ENCODE assay signal across 14 cellular contexts in genomic region chr1:32948905-32949304, GRCh38. TPM values are rescaled to one million over a fixed set of nuclear protein-coding genes. Genes with fewer than 3 reads are reported as not detected.
A peak's percentile ranks its signal among the peaks of the same experiment; 100 is the strongest.
DNase-seq lines count a peak whose midpoint lies in the region; ATAC-seq and TF ChIP-seq lines count a peak whose summit lies in the region.
"Had no signal": no experiment of that assay in that cellular context is flagged by ENCODE, and none has a peak within 500 bp of the region (broad histone marks: within the 10 kb centered on the region; RNA-seq: fewer than 3 reads in every experiment).

No MANE protein-coding gene starts in this region.

- H3K27ac Mint-ChIP-seq in effector memory CD8-positive, alpha-beta T cell = no peak overlapping the region
- H3K27ac Mint-ChIP-seq: stimulated activated naive CD8-positive, alpha-beta T cell treated with anti-CD3 and anti-CD28 coated beads, Interleukin-15, Interleukin-2, amounts not matched to agents 100 ng/mL and 50 ng/mL, for 24 hours; T-helper 1 cell treated with Interleukin-12 subunit alpha and Interleukin-12 subunit beta and Interleukin-4 antibody, amounts not matched to agents 30 μg/mL and 1 μg/mL, for 36 hours had no signal

- H3K4me2 ChIP-seq in mesenchymal stem cell (ENCODE audit: low read length, poor library complexity, severe bottlenecking) = no peak overlapping the region

- intact Hi-C loops in upper lobe of right lung (cut with DNase I) = no loop called here

- H2BK12ac ChIP-seq in mesenchymal stem cell (ENCODE audit: low read length in 2 of 2) = no peak overlapping the region

- WGBS in mesenchymal stem cell = 75% methylated on average over 1 of the region's 1 CpG

- no peak overlapping the region for H3K18ac ChIP-seq in mesenchymal stem cell (ENCODE audit: low read depth in 1 of 2, low read length in 2 of 2)

- no peaks in the 10 kb centered on the region for H3K27me3 ChIP-seq in endocrine pancreas (ENCODE audit: control insufficient read depth, insufficient read depth, low read length)
- no peaks in the 10 kb centered on the region for H3K27me3 ChIP-seq in mesenchymal stem cell (ENCODE audit: control insufficient read depth in 1 of 2, insufficient read depth in 1 of 2, low read length in 2 of 2)
- no peaks in the 10 kb centered on the region for H3K27me3 ChIP-seq in upper lobe of right lung

- H3K4me3 ChIP-seq in endocrine pancreas (ENCODE audit: control insufficient read depth, insufficient read depth, low read length) = peak overlapping the region; percentile 47
- H3K4me3 ChIP-seq in mesenchymal stem cell (ENCODE audit: insufficient read depth in 1 of 2, low read depth in 1 of 2, low read length in 2 of 2) = no peak overlapping the region
- no peak overlapping the region for H3K4me3 ChIP-seq in upper lobe of right lung

- H2BK15ac ChIP-seq in mesenchymal stem cell (ENCODE audit: low read depth, poor library complexity, severe bottlenecking) = no peak overlapping the region

- no peak overlapping the region for H2BK5ac ChIP-seq in mesenchymal stem cell (ENCODE audit: low read depth, low read length, poor library complexity, severe bottlenecking)

- peaks cover 18% of the 10 kb centered on the region for H3K4me1 ChIP-seq in endocrine pancreas (ENCODE audit: control insufficient read depth, insufficient read depth, low read length)
- peaks cover 4% of the 10 kb centered on the region for H3K4me1 ChIP-seq in mesenchymal stem cell (ENCODE audit: control insufficient read depth, insufficient read depth, low read depth, low read length)
- H3K4me1 ChIP-seq in upper lobe of right lung = peaks cover 19% of the 10 kb centered on the region
- H3K4me1 ChIP-seq: parathyroid adenoma had no signal

- H3K9me3 Mint-ChIP-seq in effector memory CD8-positive, alpha-beta T cell = no peaks in the 10 kb centered on the region
- H3K9me3 Mint-ChIP-seq: stimulated activated naive CD8-positive, alpha-beta T cell treated with anti-CD3 and anti-CD28 coated beads, Interleukin-15, Interleukin-2, amounts not matched to agents 100 ng/mL and 50 ng/mL, for 24 hours; T-helper 1 cell treated with Interleukin-12 subunit alpha and Interleukin-12 subunit beta and Interleukin-4 antibody, amounts not matched to agents 30 μg/mL and 1 μg/mL, for 36 hours had no signal

- ATAC-seq in upper lobe of right lung = peak; percentile 63
- ATAC-seq in effector memory CD8-positive, alpha-beta T cell (replicated peaks) = no peak
- no peak for ATAC-seq in GM21360 (IDR thresholded peaks at IDR 0.05; ENCODE audit: unreplicated experiment)

- H3K9ac ChIP-seq in endocrine pancreas (ENCODE audit: control insufficient read depth, insufficient read depth, low read length) = no peak overlapping the region
- peak overlapping the region; percentile 35 for H3K9ac ChIP-seq in mesenchymal stem cell (ENCODE audit: low read length)
- H3K9ac ChIP-seq: parathyroid adenoma had no signal

- TF ChIP-seq CTCF in upper lobe of right lung (IDR thresholded peaks at IDR 0.05) = no peak

- H3K14ac ChIP-seq in mesenchymal stem cell (ENCODE audit: low read length in 2 of 2) = no peak overlapping the region

- peaks cover 11% of the 10 kb centered on the region for H3K79me1 ChIP-seq in mesenchymal stem cell (replicated peaks; ENCODE audit: low read length, poor library complexity, severe bottlenecking)

- H2BK120ac ChIP-seq in mesenchymal stem cell (ENCODE audit: low read depth, low read length) = no peak overlapping the region

- DNase-seq in LoVo (ENCODE audit: low spot score) = peak; percentile 87
- DNase-seq in mesenchymal stem cell = no peak
- DNase-seq in upper lobe of right lung = no peak
- DNase-seq in SIG-M5 treated with dmso at 0.1 percent for 504 hours (lab: John Stamatoyannopoulos, UW; ENCODE audit: unreplicated experiment) = no peak
- DNase-seq in effector memory CD8-positive, alpha-beta T cell = no peak
- DNase-seq: activated CD4-positive, alpha-beta T cell treated with anti-CD3 and anti-CD28 coated beads, Interleukin-2, amount 50 U/mL, for 4 hours; activated gamma-delta T cell treated with Interleukin-2 at 50 U/mL for 16 hours; foreskin fibroblast; stimulated activated CD4-positive, alpha-beta T cell treated with anti-CD3 and anti-CD28 coated beads, Interleukin-4, amount 100 ng/mL, for 1 hour had no signal

- H3K27me3 Mint-ChIP-seq in effector memory CD8-positive, alpha-beta T cell = no peaks in the 10 kb centered on the region
- H3K27me3 Mint-ChIP-seq: stimulated activated naive CD8-positive, alpha-beta T cell treated with anti-CD3 and anti-CD28 coated beads, Interleukin-15, Interleukin-2, amounts not matched to agents 100 ng/mL and 50 ng/mL, for 24 hours had no signal

- H3K9me3 ChIP-seq in endocrine pancreas (ENCODE audit: control insufficient read depth, low read length) (no peaks in the 10 kb centered on the region), mesenchymal stem cell (ENCODE audit: control insufficient read depth, low read length) (no peaks in the 10 kb centered on the region), upper lobe of right lung (no peaks in the 10 kb centered on the region)

- H2AFZ ChIP-seq in mesenchymal stem cell (ENCODE audit: low read depth, low read length) = no peak overlapping the region
- H2AFZ ChIP-seq: parathyroid adenoma had no signal

- H2AK5ac ChIP-seq in mesenchymal stem cell (ENCODE audit: low read length, severe bottlenecking) = no peak overlapping the region

- H3K27ac ChIP-seq in mesenchymal stem cell (ENCODE audit: low read length, poor library complexity, severe bottlenecking) = no peak overlapping the region
- peak overlapping the region; percentile 1 for H3K27ac ChIP-seq in upper lobe of right lung
- H3K27ac ChIP-seq: parathyroid adenoma had no signal

- H3K36me3 ChIP-seq in endocrine pancreas (ENCODE audit: control insufficient read depth, insufficient read depth, low read length) = peaks cover 2% of the 10 kb centered on the region
- peaks cover 3 to 39% of the 10 kb centered on the region in 2 experiments for H3K36me3 ChIP-seq in mesenchymal stem cell (ENCODE audit: control insufficient read depth in 1 of 2, insufficient read depth in 2 of 2, low read depth in 1 of 2, low read length in 2 of 2)
- peaks cover 43% of the 10 kb centered on the region for H3K36me3 ChIP-seq in upper lobe of right lung

- no peak overlapping the region for H3K4ac ChIP-seq in mesenchymal stem cell (ENCODE audit: low read depth in 1 of 2, low read length in 2 of 2)

- H3K4me3 Mint-ChIP-seq in effector memory CD8-positive, alpha-beta T cell = no peak overlapping the region
- H3K4me3 Mint-ChIP-seq: stimulated activated naive CD8-positive, alpha-beta T cell treated with anti-CD3 and anti-CD28 coated beads, Interleukin-15, Interleukin-2, amounts not matched to agents 100 ng/mL and 50 ng/mL, for 24 hours; T-helper 1 cell treated with Interleukin-12 subunit alpha and Interleukin-12 subunit beta and Interleukin-4 antibody, amounts not matched to agents 30 μg/mL and 1 μg/mL, for 36 hours had no signal

- no peak overlapping the region for H3K23ac ChIP-seq in mesenchymal stem cell (ENCODE audit: low read length in 2 of 2)

- peaks cover 74% of the 10 kb centered on the region for H3K36me3 Mint-ChIP-seq in effector memory CD8-positive, alpha-beta T cell (ENCODE audit: insufficient read depth)

- no peak overlapping the region for H4K8ac ChIP-seq in mesenchymal stem cell (ENCODE audit: low read length)

- H4K91ac ChIP-seq in mesenchymal stem cell (ENCODE audit: low read length) = no peak overlapping the region

- H3K4me1 Mint-ChIP-seq in effector memory CD8-positive, alpha-beta T cell (ENCODE audit: low read depth in 2 of 2) = peaks cover 7 to 12% of the 10 kb centered on the region in 2 donors

RNA-seq across cellular contexts. Expression of gene RNF19B, which starts 15.7 kb away (rescaled TPM):
- 6.5 TPM for polyA plus RNA-seq in mesenchymal stem cell (2013, experiment 1 of 2)
- 6.1 TPM for polyA plus RNA-seq in mesenchymal stem cell (2013, experiment 2 of 2)
- total RNA-seq in upper lobe of right lung = 34.3 TPM

RNA-seq across cellular contexts. Expression of gene TMEM54, which starts 47.7 kb away (rescaled TPM):
- polyA plus RNA-seq in mesenchymal stem cell (2013, experiment 1 of 2) = 10.2 TPM
- 10.4 TPM for polyA plus RNA-seq in mesenchymal stem cell (2013, experiment 2 of 2)
- total RNA-seq in upper lobe of right lung = 41.9 TPM
